1 cellular context compared by ENCODE assay signal in genomic region chr10:124149681-124150080, GRCh38.
TF ChIP-seq lines count a peak whose summit lies in the region.

No MANE protein-coding gene starts in this region.

TF ChIP-seq in SK-N-SH treated with all-trans-retinoic acid at 6 μM for 48 hours, 23 proteins besides CTCF, POLR2A, EP300 and RAD21 (continued from another document):
- TF ChIP-seq, protein P1, sequence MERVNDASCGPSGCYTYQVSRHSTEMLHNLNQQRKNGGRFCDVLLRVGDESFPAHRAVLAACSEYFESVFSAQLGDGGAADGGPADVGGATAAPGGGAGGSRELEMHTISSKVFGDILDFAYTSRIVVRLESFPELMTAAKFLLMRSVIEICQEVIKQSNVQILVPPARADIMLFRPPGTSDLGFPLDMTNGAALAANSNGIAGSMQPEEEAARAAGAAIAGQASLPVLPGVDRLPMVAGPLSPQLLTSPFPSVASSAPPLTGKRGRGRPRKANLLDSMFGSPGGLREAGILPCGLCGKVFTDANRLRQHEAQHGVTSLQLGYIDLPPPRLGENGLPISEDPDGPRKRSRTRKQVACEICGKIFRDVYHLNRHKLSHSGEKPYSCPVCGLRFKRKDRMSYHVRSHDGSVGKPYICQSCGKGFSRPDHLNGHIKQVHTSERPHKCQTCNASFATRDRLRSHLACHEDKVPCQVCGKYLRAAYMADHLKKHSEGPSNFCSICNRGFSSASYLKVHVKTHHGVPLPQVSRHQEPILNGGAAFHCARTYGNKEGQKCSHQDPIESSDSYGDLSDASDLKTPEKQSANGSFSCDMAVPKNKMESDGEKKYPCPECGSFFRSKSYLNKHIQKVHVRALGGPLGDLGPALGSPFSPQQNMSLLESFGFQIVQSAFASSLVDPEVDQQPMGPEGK (CRISPR knock-in tag; IDR thresholded peaks at IDR 0.05; ENCODE audit: borderline replicate concordance) = no peak
- TF ChIP-seq ZFP30 (CRISPR knock-in tag; IDR thresholded peaks at IDR 0.05) = no peak
- no peak for TF ChIP-seq ZC3H10 (CRISPR knock-in tag; IDR thresholded peaks at IDR 0.05)
- no peak for TF ChIP-seq RARB (CRISPR knock-in tag; IDR thresholded peaks at IDR 0.05)
- no peak for TF ChIP-seq TCF4 (CRISPR knock-in tag; IDR thresholded peaks at IDR 0.05; ENCODE audit: borderline replicate concordance)
- TF ChIP-seq ESRRG (CRISPR knock-in tag; IDR thresholded peaks at IDR 0.05) = no peak
- TF ChIP-seq BACH2 (CRISPR knock-in tag; IDR thresholded peaks at IDR 0.05; ENCODE audit: borderline replicate concordance) = no peak
- TF ChIP-seq OSR1 (CRISPR knock-in tag; IDR thresholded peaks at IDR 0.05) = no peak
- no peak for TF ChIP-seq GLIS3 (CRISPR knock-in tag; IDR thresholded peaks at IDR 0.05)
- TF ChIP-seq SNAI2 (CRISPR knock-in tag; IDR thresholded peaks at IDR 0.05) = no peak
- no peak for TF ChIP-seq ZFP3 (CRISPR knock-in tag; IDR thresholded peaks at IDR 0.05)
- TF ChIP-seq PPARA (CRISPR knock-in tag; IDR thresholded peaks at IDR 0.05; ENCODE audit: borderline replicate concordance) = no peak
- TF ChIP-seq CSDC2 (CRISPR knock-in tag; IDR thresholded peaks at IDR 0.05) = no peak
